ENCODE assay signal across 8 cellular contexts in genomic region chr3:108090066-108090700, GRCh38. TPM values are rescaled to one million over a fixed set of nuclear protein-coding genes. Genes with fewer than 3 reads are reported as not detected.
DNase-seq lines count a peak whose midpoint lies in the region; ATAC-seq, FAIRE-seq and TF ChIP-seq lines count a peak whose summit lies in the region.

No MANE protein-coding gene starts in this region.

- H4K20me1 ChIP-seq in endothelial cell of umbilical vein (replicated peaks; ENCODE audit: control insufficient read depth, extremely low read depth, insufficient read depth, low read length), result no peaks in the 10 kb centered on the region

- intact Hi-C loops in endothelial cell of umbilical vein (cut with micrococcal nuclease) (loop anchor here (1.0 to 5.0 kb wide), 6 partner anchors 55 to 387 kb away; no protein-coding TSS in a partner anchor), mucosa of descending colon (cut with DNase I, micrococcal nuclease) (no loop called here)

- DNase-seq in GM10266 (ENCODE audit: extremely low spot score) (peak; percentile 65), NCI-H345 treated with DMSO at 0.1 percent for 48 hours (lab: John Stamatoyannopoulos, UW; ENCODE audit: unreplicated experiment) (peak; percentile 6), endothelial cell of umbilical vein (ENCODE audit: low read depth, low spot score) (peak; percentile 60), mucosa of descending colon (peak in 1 of 3 donors; percentile 58), mesenteric fat pad (ENCODE audit: low spot score) (no peak)
- peak; percentile 37 for DNase-seq in activated CD8-positive, alpha-beta memory T cell treated with anti-CD3 and anti-CD28 coated beads, Interleukin-2, amount 50 U/mL, for 1 hour (ENCODE audit: extremely low read depth)
- peak; percentile 34 for DNase-seq in stimulated activated CD8-positive, alpha-beta memory T cell treated with anti-CD3 and anti-CD28 coated beads, Interleukin-4, amount 100 ng/mL, for 24 hours (ENCODE audit: low read depth)

- no peaks in the 10 kb centered on the region for H3K36me3 ChIP-seq in endothelial cell of umbilical vein (ENCODE audit: control insufficient read depth in 2 of 2, extremely low read depth in 1 of 2, insufficient read depth in 2 of 2, low read length in 2 of 2)
- H3K36me3 ChIP-seq in mucosa of descending colon (ENCODE audit: low read depth), result no peaks in the 10 kb centered on the region

- TSS peak; percentile 32 for BruUV-seq in endothelial cell of umbilical vein (replicated peaks; lab: Mats Ljungman, UMichigan)

- H3K9me1 ChIP-seq in endothelial cell of umbilical vein (replicated peaks; ENCODE audit: control insufficient read depth, extremely low read depth, insufficient read depth, low read length), result no peaks in the 10 kb centered on the region

- H2AFZ ChIP-seq in endothelial cell of umbilical vein (ENCODE audit: low read depth, low read length), result peak overlapping the region; percentile 82

- CTCF ChIA-PET in endothelial cell of umbilical vein (lab: Charles Lee), result interaction anchor here (1.1 to 1.5 kb wide), 3 partner anchors 152 to 387 kb away, joined by 3 to 9 read pairs (median 8); no protein-coding TSS in a partner anchor

- H3K4me2 ChIP-seq in endothelial cell of umbilical vein (ENCODE audit: insufficient read depth, low read length), result peak overlapping the region; percentile 100

- peaks cover 25% of the 10 kb centered on the region for H3K79me2 ChIP-seq in endothelial cell of umbilical vein (ENCODE audit: control insufficient read depth, insufficient read depth, low read length)

- H3K27ac ChIP-seq in endothelial cell of umbilical vein (ENCODE audit: insufficient read depth, low read depth, low read length), result peak overlapping the region; percentile 51

- TF ChIP-seq CTCF in GM10266 (IDR thresholded peaks at IDR 0.05; ENCODE audit: control insufficient read depth, insufficient read depth, low read depth, missing control alignments) (no peak), endothelial cell of umbilical vein (IDR thresholded peaks at IDR 0.05; ENCODE audit: extremely low read depth in 1 of 2, insufficient read depth in 1 of 2, low read depth in 1 of 2, low read length in 2 of 2) (no peak), mucosa of descending colon (IDR thresholded peaks at IDR 0.05) (no peak)

- dilution Hi-C loops in endothelial cell of umbilical vein (cut with MboI; ENCODE audit: extremely low pct_ligation_motif_present, low sequenced_read_pairs), result no loop called here

- peak overlapping the region; percentile 75 for H3K9ac ChIP-seq in endothelial cell of umbilical vein (replicated peaks; ENCODE audit: extremely low read depth, insufficient read depth, low read length)

- FAIRE-seq in endothelial cell of umbilical vein (lab: Jason Lieb, UNC), result peak; percentile 57

- no peak for TF ChIP-seq POLR2A in endothelial cell of umbilical vein (IDR thresholded peaks at IDR 0.05; ENCODE audit: low read depth, low read length)

- peaks cover 0 to 6% of the 10 kb centered on the region in 2 experiments for H3K27me3 ChIP-seq in endothelial cell of umbilical vein (ENCODE audit: control insufficient read depth in 2 of 2, insufficient read depth in 2 of 2, low read length in 2 of 2)

- H3K4me3 ChIP-seq in endothelial cell of umbilical vein (replicated peaks in 1 of 3; ENCODE audit: insufficient read depth in 1 of 3, low read depth in 1 of 3, low read length in 3 of 3) (peak overlapping the region; percentile 82 to 93 (median 90)), mucosa of descending colon (peak overlapping the region; percentile 96)

- no peaks in the 10 kb centered on the region for H3K9me3 ChIP-seq in endothelial cell of umbilical vein (replicated peaks; ENCODE audit: control insufficient read depth, insufficient read depth, low read length)
- no peaks in the 10 kb centered on the region for H3K9me3 ChIP-seq in mucosa of descending colon

- H3K4me1 ChIP-seq in endothelial cell of umbilical vein (ENCODE audit: control insufficient read depth, extremely low read depth, insufficient read depth, low read length), result peaks cover 12% of the 10 kb centered on the region
- H3K4me1 ChIP-seq in mucosa of descending colon (ENCODE audit: low read depth), result peaks cover 27% of the 10 kb centered on the region

- POLR2A ChIA-PET in endothelial cell of umbilical vein (lab: Charles Lee), result no interaction called here

- peak; percentile 3 for ATAC-seq in HG02610 (IDR thresholded peaks at IDR 0.05; ENCODE audit: unreplicated experiment)
- peak; percentile 28 for ATAC-seq in mucosa of descending colon

TF ChIP-seq in endothelial cell of umbilical vein, 7 proteins besides CTCF, POLR2A, EP300 and RAD21:
- no peak for TF ChIP-seq EZH2 (IDR thresholded peaks at IDR 0.05; ENCODE audit: borderline replicate concordance, low read depth, low read length, severe bottlenecking)

RNA-seq across cellular contexts. Expression of gene CD47, which starts 0.6 kb away (rescaled TPM):
- total RNA-seq in endothelial cell of umbilical vein, result 30.3 and 32.2 TPM in 2 replicates
- polyA plus RNA-seq in endothelial cell of umbilical vein, result 18.7 and 29.3 TPM in 2 replicates
- polyA plus RNA-seq in endothelial cell of umbilical vein (2011; cell fraction: cytosol; rRNA removed), result 22.8 TPM in 2 replicates
- 15.5 and 25.0 TPM in 2 replicates for polyA plus RNA-seq in endothelial cell of umbilical vein (2011; cell fraction: nucleus; rRNA removed)
- polyA plus RNA-seq in endothelial cell of umbilical vein (2012), result 30.0 and 40.9 TPM in 2 replicates
- 31.4 and 47.2 TPM in 2 replicates for polyA minus RNA-seq in endothelial cell of umbilical vein
- 10.0 TPM for polyA minus RNA-seq in endothelial cell of umbilical vein (2011; cell fraction: cytosol; rRNA and poly(A)+ RNA removed)
- 16.4 and 23.9 TPM in 2 replicates for polyA minus RNA-seq in endothelial cell of umbilical vein (2011; cell fraction: nucleus; rRNA and poly(A)+ RNA removed)
- 10 to 100 TPM; 68.5 to 83.0 (median 73.2) TPM for total RNA-seq in mucosa of descending colon
- total RNA-seq in mesenteric fat pad, result 59.3 TPM
